In genomic region chr7:42238709-42239395, GRCh38 we compare ENCODE assay signal across 9 cellular contexts. TPM values are rescaled to one million over a fixed set of nuclear protein-coding genes. Genes with fewer than 3 reads are reported as not detected.
DNase-seq lines count a peak whose midpoint lies in the region; ATAC-seq, FAIRE-seq and TF ChIP-seq lines count a peak whose summit lies in the region.
"Had no signal": no experiment of that assay in that cellular context is flagged by ENCODE, and none has a peak within 500 bp of the region (broad histone marks: within the 10 kb centered on the region; RNA-seq: fewer than 3 reads in every experiment).

No MANE protein-coding gene starts in this region.

- H3K79me2 ChIP-seq in SK-N-SH (ENCODE audit: insufficient read depth) (no peaks in the 10 kb centered on the region), trophoblast cell (ENCODE audit: control insufficient read depth, insufficient read depth, low read length, poor library complexity) (peaks cover 10% of the 10 kb centered on the region)

- H3K9ac ChIP-seq in SK-N-SH (no peak overlapping the region), trophoblast cell (ENCODE audit: low read length) (no peak overlapping the region)

- peaks cover 16% of the 10 kb centered on the region for H3K79me1 ChIP-seq in trophoblast cell (ENCODE audit: low read length)

- H3K27me3 ChIP-seq in SK-N-SH (ENCODE audit: insufficient read depth) (peaks cover 85% of the 10 kb centered on the region), trophoblast cell (ENCODE audit: insufficient read depth, low read length) (no peaks in the 10 kb centered on the region)

- H2BK5ac ChIP-seq in trophoblast cell (ENCODE audit: low read depth, low read length, poor library complexity) = no peak overlapping the region

- H3K36me3 ChIP-seq in SK-N-SH (replicated peaks in 1 of 2; ENCODE audit: control insufficient read depth in 1 of 2, insufficient read depth in 2 of 2, low read length in 1 of 2) (no peaks in the 10 kb centered on the region), trophoblast cell (ENCODE audit: control insufficient read depth in 1 of 2, insufficient read depth in 2 of 2, low read length in 2 of 2) (no peaks in the 10 kb centered on the region)

- H3K4me3 ChIP-seq in SK-N-SH (ENCODE audit: low read depth in 2 of 2, low read length in 1 of 2) (no peak overlapping the region), fibroblast of the aortic adventitia (ENCODE audit: low read depth, low read length) (no peak overlapping the region), trophoblast cell (ENCODE audit: low read depth, low read length) (no peak overlapping the region)

- no peak overlapping the region for H2BK12ac ChIP-seq in trophoblast cell (ENCODE audit: low read length)

- 18% methylated on average over 15 of the region's 15 CpGs for WGBS in SK-N-SH (ENCODE audit: low lambda C conversion rate)
- WGBS in trophoblast cell (ENCODE audit: extremely low coverage, insufficient coverage, insufficient read length) = no CpG with 5 or more reads among the region's 15 CpGs

- no peak overlapping the region for H3K27ac ChIP-seq in SK-N-SH (ENCODE audit: low read depth in 2 of 2, low read length in 1 of 2)
- no peak overlapping the region for H3K27ac ChIP-seq in trophoblast cell (ENCODE audit: low read depth, low read length)
- H3K27ac ChIP-seq: SK-N-MC had no signal

- no peak overlapping the region for H2BK120ac ChIP-seq in trophoblast cell (ENCODE audit: insufficient read depth, low read length, poor library complexity)

- H2AK5ac ChIP-seq in trophoblast cell (ENCODE audit: low read length) = no peak overlapping the region

- no peaks in the 10 kb centered on the region for H3K9me2 ChIP-seq in SK-N-SH

- no peak for TF ChIP-seq RAD21 in SK-N-SH (IDR thresholded peaks at IDR 0.05; ENCODE audit: low read length)

- H3K4me2 ChIP-seq in SK-N-SH (peak overlapping the region; percentile 64; the same call in 1 of the 2 replicates), trophoblast cell (ENCODE audit: low read length) (peak overlapping the region; percentile 63)

- H4K20me1 ChIP-seq in SK-N-SH (ENCODE audit: insufficient read depth) = no peaks in the 10 kb centered on the region

- H3K23ac ChIP-seq in trophoblast cell (ENCODE audit: low read length) = no peak overlapping the region

- POLR2A ChIA-PET in SK-N-SH (lab: Yijun Ruan, JAX) = no interaction called here

- no peak for TF ChIP-seq EP300 in SK-N-SH (IDR thresholded peaks at IDR 0.05; ENCODE audit: borderline replicate concordance in 1 of 2, low read depth in 1 of 2, low read length in 1 of 2)

- peak overlapping the region; percentile 82 for H4K91ac ChIP-seq in trophoblast cell (ENCODE audit: low read depth, low read length)

- no peak overlapping the region for H3K14ac ChIP-seq in trophoblast cell (ENCODE audit: low read length)

- CTCF ChIA-PET in SK-N-SH (lab: Yijun Ruan, JAX) = interaction anchor here (1.0 kb wide), 1 partner anchor 298 kb away, joined by 3 read pairs; no protein-coding TSS in a partner anchor

- peaks cover 7% of the 10 kb centered on the region for H3F3A ChIP-seq in SK-N-SH (replicated peaks; ENCODE audit: insufficient read depth)

- H3K9me3 ChIP-seq in SK-N-SH = no peaks in the 10 kb centered on the region
- H3K9me3 ChIP-seq in trophoblast cell (ENCODE audit: insufficient read depth, low read depth, low read length) = no peaks in the 10 kb centered on the region

- H4K8ac ChIP-seq in trophoblast cell (ENCODE audit: low read depth, low read length) = no peak overlapping the region

- DNase-seq in Daoy (ENCODE audit: low read depth) (peak; percentile 85), SK-N-SH (no peak), fibroblast of the aortic adventitia (ENCODE audit: low read depth) (peak; percentile 53), trophoblast cell (peak; percentile 69 to 80), NCI-H146 treated with DMSO at 0.1 percent for 48 hours (lab: John Stamatoyannopoulos, UW; ENCODE audit: unreplicated experiment) (no peak), D721Med (ENCODE audit: insufficient read length, low spot score) (no peak), GOT3 (lab: John Stamatoyannopoulos, UW) (no peak)

- FAIRE-seq in D721Med (lab: Jason Lieb, UNC) = no peak

- peaks cover 0 to 4% of the 10 kb centered on the region in 2 experiments; a peak in 2 of 4 replicates for H3K4me1 ChIP-seq in SK-N-SH (ENCODE audit: control insufficient read depth in 1 of 2, insufficient read depth in 2 of 2, low read depth in 1 of 2, low read length in 1 of 2)
- peaks cover 0 to 3% of the 10 kb centered on the region in 2 experiments for H3K4me1 ChIP-seq in trophoblast cell (ENCODE audit: control insufficient read depth in 1 of 2, insufficient read depth in 2 of 2, low read length in 2 of 2)

- TF ChIP-seq CTCF in SK-N-SH (IDR thresholded peaks at IDR 0.05) (no peak), fibroblast of the aortic adventitia (IDR thresholded peaks at IDR 0.05; ENCODE audit: insufficient read depth, low read length) (no peak), D721Med (IDR thresholded peaks at IDR 0.05; ENCODE audit: insufficient read depth, missing control alignments) (no peak)

- H2AFZ ChIP-seq in SK-N-SH (ENCODE audit: low read depth) (no peak overlapping the region), trophoblast cell (ENCODE audit: insufficient read depth, low read length, poor library complexity) (no peak overlapping the region)

- H3K18ac ChIP-seq in trophoblast cell (ENCODE audit: low read length) = no peak overlapping the region

- H3K4ac ChIP-seq in trophoblast cell (ENCODE audit: low read depth, low read length) = no peak overlapping the region

- H4K12ac ChIP-seq in trophoblast cell (ENCODE audit: low read depth, low read length) = no peak overlapping the region

- no peak for ATAC-seq in GM18498 (IDR thresholded peaks at IDR 0.05; ENCODE audit: unreplicated experiment)

TF ChIP-seq in SK-N-SH, 30 proteins besides CTCF, POLR2A, EP300 and RAD21:
- TF ChIP-seq TEAD4 (IDR thresholded peaks at IDR 0.05; ENCODE audit: borderline replicate concordance, insufficient read depth) (no peak), RCOR1 (IDR thresholded peaks at IDR 0.05; ENCODE audit: low read length) (no peak), MEF2A (IDR thresholded peaks at IDR 0.05; ENCODE audit: borderline replicate concordance, low read depth) (no peak), EZH2phosphoT487 (IDR thresholded peaks at IDR 0.05; ENCODE audit: borderline replicate concordance, low read depth) (no peak)
- TF ChIP-seq, protein P1, sequence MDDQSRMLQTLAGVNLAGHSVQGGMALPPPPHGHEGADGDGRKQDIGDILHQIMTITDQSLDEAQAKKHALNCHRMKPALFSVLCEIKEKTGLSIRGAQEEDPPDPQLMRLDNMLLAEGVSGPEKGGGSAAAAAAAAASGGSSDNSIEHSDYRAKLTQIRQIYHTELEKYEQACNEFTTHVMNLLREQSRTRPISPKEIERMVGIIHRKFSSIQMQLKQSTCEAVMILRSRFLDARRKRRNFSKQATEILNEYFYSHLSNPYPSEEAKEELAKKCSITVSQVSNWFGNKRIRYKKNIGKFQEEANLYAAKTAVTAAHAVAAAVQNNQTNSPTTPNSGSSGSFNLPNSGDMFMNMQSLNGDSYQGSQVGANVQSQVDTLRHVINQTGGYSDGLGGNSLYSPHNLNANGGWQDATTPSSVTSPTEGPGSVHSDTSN (IDR thresholded peaks at IDR 0.05) = no peak
- TF ChIP-seq, protein P2, sequence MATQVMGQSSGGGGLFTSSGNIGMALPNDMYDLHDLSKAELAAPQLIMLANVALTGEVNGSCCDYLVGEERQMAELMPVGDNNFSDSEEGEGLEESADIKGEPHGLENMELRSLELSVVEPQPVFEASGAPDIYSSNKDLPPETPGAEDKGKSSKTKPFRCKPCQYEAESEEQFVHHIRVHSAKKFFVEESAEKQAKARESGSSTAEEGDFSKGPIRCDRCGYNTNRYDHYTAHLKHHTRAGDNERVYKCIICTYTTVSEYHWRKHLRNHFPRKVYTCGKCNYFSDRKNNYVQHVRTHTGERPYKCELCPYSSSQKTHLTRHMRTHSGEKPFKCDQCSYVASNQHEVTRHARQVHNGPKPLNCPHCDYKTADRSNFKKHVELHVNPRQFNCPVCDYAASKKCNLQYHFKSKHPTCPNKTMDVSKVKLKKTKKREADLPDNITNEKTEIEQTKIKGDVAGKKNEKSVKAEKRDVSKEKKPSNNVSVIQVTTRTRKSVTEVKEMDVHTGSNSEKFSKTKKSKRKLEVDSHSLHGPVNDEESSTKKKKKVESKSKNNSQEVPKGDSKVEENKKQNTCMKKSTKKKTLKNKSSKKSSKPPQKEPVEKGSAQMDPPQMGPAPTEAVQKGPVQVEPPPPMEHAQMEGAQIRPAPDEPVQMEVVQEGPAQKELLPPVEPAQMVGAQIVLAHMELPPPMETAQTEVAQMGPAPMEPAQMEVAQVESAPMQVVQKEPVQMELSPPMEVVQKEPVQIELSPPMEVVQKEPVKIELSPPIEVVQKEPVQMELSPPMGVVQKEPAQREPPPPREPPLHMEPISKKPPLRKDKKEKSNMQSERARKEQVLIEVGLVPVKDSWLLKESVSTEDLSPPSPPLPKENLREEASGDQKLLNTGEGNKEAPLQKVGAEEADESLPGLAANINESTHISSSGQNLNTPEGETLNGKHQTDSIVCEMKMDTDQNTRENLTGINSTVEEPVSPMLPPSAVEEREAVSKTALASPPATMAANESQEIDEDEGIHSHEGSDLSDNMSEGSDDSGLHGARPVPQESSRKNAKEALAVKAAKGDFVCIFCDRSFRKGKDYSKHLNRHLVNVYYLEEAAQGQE (IDR thresholded peaks at IDR 0.05; ENCODE audit: low read depth, low read length) = no peak

RNA-seq across cellular contexts. Expression of gene GLI3, which starts 1.8 kb away (rescaled TPM):
- total RNA-seq in Daoy (2014; rRNA removed; shearing (Covaris generic)) = 4.3 and 7.2 TPM in 2 replicates
- polyA plus RNA-seq in SK-N-SH (2012; rRNA removed) = 0.08 and 0.10 TPM in 2 replicates
- 0.03 and 0.08 TPM in 2 replicates for polyA plus RNA-seq in SK-N-SH (2012; cell fraction: cytosol; rRNA removed)
- polyA plus RNA-seq in SK-N-SH (2012; cell fraction: nucleus; rRNA removed) = 0.01 and 0.05 TPM in 2 replicates
- 7.0 and 7.2 TPM in 2 replicates for total RNA-seq in fibroblast of the aortic adventitia (ENCODE audit: low replicate concordance)
- polyA plus RNA-seq in trophoblast cell (2013) = 11.7 and 12.8 TPM in 2 replicates

Comparison
In these comparisons a context has a peak if more than half of its experiments do, and no peak if none do; other contexts are left out.
1. DNase-seq: peak in Daoy (single experiment), fibroblast of the aortic adventitia (single experiment) and trophoblast cell (2 of 2); none in SK-N-SH (single experiment), NCI-H146 treated with DMSO at 0.1 percent for 48 hours (single experiment), D721Med (single experiment) and GOT3 (single experiment).